Comparison of ENCODE assay signal across 11 cellular contexts in genomic region chr4:23373269-23373668, GRCh38.
DNase-seq lines count a peak whose midpoint lies in the region; ATAC-seq and TF ChIP-seq lines count a peak whose summit lies in the region.
"Had no signal": no experiment of that assay in that cellular context is flagged by ENCODE, and none has a peak within 500 bp of the region (broad histone marks: within the 10 kb centered on the region; RNA-seq: fewer than 3 reads in every experiment).

No MANE protein-coding gene starts in this region.

- no peak overlapping the region for H3K9ac ChIP-seq in DND-41 (ENCODE audit: low read depth, low read length)
- no peak overlapping the region for H3K9ac ChIP-seq in endodermal cell (ENCODE audit: extremely low read depth, low read length, poor library complexity, severe bottlenecking)
- no peak overlapping the region for H3K9ac ChIP-seq in neural progenitor cell

- H3K9me3 Mint-ChIP-seq in endodermal cell (no peaks in the 10 kb centered on the region), neural progenitor cell (peaks cover 2% of the 10 kb centered on the region)
- H3K9me3 Mint-ChIP-seq: T-cell had no signal

- H3K4me3 ChIP-seq in DND-41 (ENCODE audit: low read depth in 1 of 2, low read length in 2 of 2) (no peak overlapping the region), endodermal cell (ENCODE audit: low read length) (no peak overlapping the region), neural progenitor cell (no peak overlapping the region)

- H3K36me3 Mint-ChIP-seq in endodermal cell (ENCODE audit: low read depth) (no peaks in the 10 kb centered on the region), neural progenitor cell (no peaks in the 10 kb centered on the region)
- H3K36me3 Mint-ChIP-seq: IgD-negative memory B cell, T-cell had no signal

- H3K9me3 ChIP-seq in DND-41 (ENCODE audit: insufficient read depth, low read length, severe bottlenecking): no peaks in the 10 kb centered on the region
- H3K9me3 ChIP-seq in endodermal cell (ENCODE audit: control insufficient read depth, low read length): no peaks in the 10 kb centered on the region
- H3K9me3 ChIP-seq in neural progenitor cell (ENCODE audit: low read depth): no peaks in the 10 kb centered on the region

- H3K4me1 ChIP-seq in DND-41 (ENCODE audit: insufficient read depth, low read length) (no peaks in the 10 kb centered on the region), endodermal cell (ENCODE audit: control insufficient read depth, insufficient read depth, low read length) (no peaks in the 10 kb centered on the region), neural progenitor cell (peaks cover 9% of the 10 kb centered on the region)

- ATAC-seq in DND-41 (ENCODE audit: insufficient read depth, low read depth): 0 out of 3 replicates have a peak, but pooled peaks have one; percentile 29
- no peak for ATAC-seq in GM21447 (IDR thresholded peaks at IDR 0.05; ENCODE audit: unreplicated experiment)
- ATAC-seq in HG03108 (IDR thresholded peaks at IDR 0.05; ENCODE audit: unreplicated experiment): no peak
- ATAC-seq: T-cell had no signal

- H3K4me3 Mint-ChIP-seq in endodermal cell: no peak overlapping the region
- no peak overlapping the region for H3K4me3 Mint-ChIP-seq in neural progenitor cell
- H3K4me3 Mint-ChIP-seq: central memory CD8-positive, alpha-beta T cell; IgD-negative memory B cell; T-cell had no signal

- TF ChIP-seq CTCF in DND-41 (IDR thresholded peaks at IDR 0.05; ENCODE audit: borderline replicate concordance, extremely low read depth, low read length, poor library complexity, severe bottlenecking) (no peak), endodermal cell (conservative IDR thresholded peaks at IDR 0.05) (no peak), neural progenitor cell (IDR thresholded peaks at IDR 0.05) (no peak)

- H3K27me3 Mint-ChIP-seq in endodermal cell (ENCODE audit: insufficient read depth): peaks cover 6% of the 10 kb centered on the region
- H3K27me3 Mint-ChIP-seq in neural progenitor cell (ENCODE audit: insufficient read depth, low read depth): peaks cover 2% of the 10 kb centered on the region
- H3K27me3 Mint-ChIP-seq: central memory CD8-positive, alpha-beta T cell; IgD-negative memory B cell; T-cell had no signal

- H3K4me1 Mint-ChIP-seq in endodermal cell (peaks cover 21% of the 10 kb centered on the region), neural progenitor cell (peaks cover 28% of the 10 kb centered on the region)
- H3K4me1 Mint-ChIP-seq: central memory CD8-positive, alpha-beta T cell; IgD-negative memory B cell; T-cell had no signal

- DNase-seq in DND-41 (no peak), NCI-H2029 (lab: John Stamatoyannopoulos, UW) (peak; percentile 85), endodermal cell (peak; percentile 71), neural progenitor cell (ENCODE audit: low spot score) (no peak), ecto neural progenitor cell (ENCODE audit: low spot score) (no peak)
- DNase-seq in activated effector memory CD4-positive, alpha-beta T cell treated with anti-CD3 and anti-CD28 coated beads, Interleukin-2, amount 50 U/mL, for 16 hours: no peak
- DNase-seq: T-cell had no signal

- 47 to 100% methylated on average over 1 to 2 of the region's 2 CpGs for WGBS in endodermal cell (ENCODE audit: insufficient coverage in 1 of 2, insufficient read length in 1 of 2), 2 experiments

- H2AFZ ChIP-seq in DND-41 (ENCODE audit: low read depth, low read length) (no peak overlapping the region), neural progenitor cell (replicated peaks) (no peak overlapping the region)

- H4K20me1 ChIP-seq in DND-41 (ENCODE audit: insufficient read depth, low read length) (no peaks in the 10 kb centered on the region), neural progenitor cell (ENCODE audit: low read depth) (no peaks in the 10 kb centered on the region)

- H3K27me3 ChIP-seq in DND-41 (ENCODE audit: insufficient read depth, low read length, poor library complexity) (no peaks in the 10 kb centered on the region), endodermal cell (ENCODE audit: control insufficient read depth, insufficient read depth, low read length, poor library complexity, severe bottlenecking) (no peaks in the 10 kb centered on the region), neural progenitor cell (no peaks in the 10 kb centered on the region)

- H3K4me2 ChIP-seq in DND-41 (ENCODE audit: insufficient read depth, low read length) (no peak overlapping the region), neural progenitor cell (no peak overlapping the region)

- H3K36me3 ChIP-seq in DND-41 (ENCODE audit: insufficient read depth, low read length) (no peaks in the 10 kb centered on the region), endodermal cell (ENCODE audit: control insufficient read depth, insufficient read depth, low read length) (no peaks in the 10 kb centered on the region), neural progenitor cell (no peaks in the 10 kb centered on the region)

- H3K79me2 ChIP-seq in DND-41 (ENCODE audit: insufficient read depth, low read length) (no peaks in the 10 kb centered on the region), neural progenitor cell (ENCODE audit: low read depth) (no peaks in the 10 kb centered on the region)

- no peak overlapping the region for H3K27ac Mint-ChIP-seq in endodermal cell
- peak overlapping the region; percentile 26 for H3K27ac Mint-ChIP-seq in neural progenitor cell
- H3K27ac Mint-ChIP-seq: IgD-negative memory B cell, T-cell had no signal

- no peaks in the 10 kb centered on the region for H3F3A ChIP-seq in neural progenitor cell (ENCODE audit: low read depth)

- H3K27ac ChIP-seq in DND-41 (ENCODE audit: low read length) (no peak overlapping the region), endodermal cell (ENCODE audit: low read depth, low read length) (no peak overlapping the region), neural progenitor cell (no peak overlapping the region)

Comparison
In these comparisons a context has a peak if more than half of its experiments do, and no peak if none do; other contexts are left out.
1. DNase-seq: peak in NCI-H2029 (single experiment) and endodermal cell (single experiment); none in DND-41 (single experiment), neural progenitor cell (single experiment), ecto neural progenitor cell (single experiment) and activated effector memory CD4-positive, alpha-beta T cell treated with anti-CD3 and anti-CD28 coated beads, Interleukin-2, amount 50 U/mL, for 16 hours (single experiment).